Comparison of ENCODE assay signal across 28 cellular contexts in the genomic region with DNA sequence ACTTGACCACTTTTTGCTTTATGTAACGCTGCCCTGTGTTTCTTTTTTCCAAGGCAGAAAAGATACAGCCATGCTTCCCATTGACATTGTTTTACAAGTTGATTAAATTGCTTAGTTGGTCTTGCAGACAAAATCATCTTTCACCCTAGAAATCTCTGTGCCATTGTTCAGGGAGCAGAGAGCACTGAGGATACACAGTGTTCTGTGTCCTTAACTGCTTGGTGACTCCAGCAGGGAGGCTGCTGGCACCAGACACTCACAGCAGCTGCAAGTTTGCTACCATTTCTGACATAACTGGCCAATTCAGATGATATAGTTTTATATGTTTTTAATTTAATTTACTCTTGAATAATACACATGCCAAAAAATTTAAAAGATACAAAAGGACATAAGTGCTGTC.
"Had no signal": no experiment of that assay in that cellular context is flagged by ENCODE, and none has a peak within 500 bp of the region (broad histone marks: within the 10 kb centered on the region; RNA-seq: fewer than 3 reads in every experiment).

No MANE protein-coding gene starts in this region.

- H3K9me3 ChIP-seq: breast epithelium, MG63, SJSA1 had no signal

- H3K27ac Mint-ChIP-seq: activated CD8-positive, alpha-beta T cell treated with anti-CD3 and anti-CD28 coated beads for 36 hours; activated naive CD4-positive, alpha-beta T cell treated with anti-CD3 and anti-CD28 coated beads, Interleukin-2, amount 50 U/mL, for 24 hours; T-helper 2 cell treated with Interferon-gamma antibody and Interleukin-4, amounts not matched to agents 5 μg/mL and 100 μg/mL, for 36 hours had no signal

- H3K4me3 ChIP-seq: breast epithelium, MG63, SJSA1 had no signal

- H3K36me3 Mint-ChIP-seq: activated naive CD4-positive, alpha-beta T cell treated with anti-CD3 and anti-CD28 coated beads, Interleukin-2, amount 50 U/mL, for 24 hours had no signal

- ATAC-seq: activated CD4-positive, CD25-positive, alpha-beta regulatory T cell treated with anti-CD3 and anti-CD28 coated beads, Interleukin-2, amount 50 U/mL, for 24 hours; activated CD8-positive, alpha-beta T cell treated with anti-CD3 and anti-CD28 coated beads for 36 hours; Panc1; SK-N-SH treated with all-trans-retinoic acid at 6 μM for 48 hours had no signal

- H3K4me3 Mint-ChIP-seq: activated CD8-positive, alpha-beta T cell treated with anti-CD3 and anti-CD28 coated beads for 36 hours; activated naive CD4-positive, alpha-beta T cell treated with anti-CD3 and anti-CD28 coated beads, Interleukin-2, amount 50 U/mL, for 24 hours; T-helper 2 cell treated with Interferon-gamma antibody and Interleukin-4, amounts not matched to agents 5 μg/mL and 100 μg/mL, for 36 hours had no signal

- H3K9me3 Mint-ChIP-seq: activated CD8-positive, alpha-beta T cell treated with anti-CD3 and anti-CD28 coated beads for 36 hours; activated naive CD4-positive, alpha-beta T cell treated with anti-CD3 and anti-CD28 coated beads, Interleukin-2, amount 50 U/mL, for 24 hours; T-helper 2 cell treated with Interferon-gamma antibody and Interleukin-4, amounts not matched to agents 5 μg/mL and 100 μg/mL, for 36 hours had no signal

- H3K27me3 ChIP-seq: breast epithelium, MG63, SJSA1 had no signal

- H3K36me3 ChIP-seq: breast epithelium, MG63, SJSA1 had no signal

- H3K4me1 ChIP-seq: breast epithelium, SJSA1 had no signal

- H3K4me1 Mint-ChIP-seq: activated naive CD4-positive, alpha-beta T cell treated with anti-CD3 and anti-CD28 coated beads, Interleukin-2, amount 50 U/mL, for 24 hours had no signal

- DNase-seq: activated CD4-positive, alpha-beta T cell treated with anti-CD3 and anti-CD28 coated beads for 4 hours; activated CD8-positive, alpha-beta memory T cell treated with anti-CD3 and anti-CD28 coated beads, Interleukin-2, amount 50 U/mL, for 4 hours; activated CD8-positive, alpha-beta T cell treated with anti-CD3 and anti-CD28 coated beads for 36 hours; activated T-cell treated with anti-CD3 and anti-CD28 coated beads, Interleukin-2, amount 50 U/mL, for 1 hour; aorta; central memory CD4-positive, alpha-beta T cell; MG63; MV-4-11; NCI-H1092 treated with DMSO at 0.1 percent for 48 hours; NCI-H1417 treated with DMSO at 0.1 percent for 48 hours; NCI-H1694; NCI-H2029; NCI-H2107; NCI-H2227 treated with DMSO at 0.1 percent for 48 hours; NCI-H526; NCI-H774; NK-92 treated with Interleukin-12 subunit alpha and Interleukin-12 subunit beta, amount 100 ng/mL, for 24 hours; OCI-M1; RPMI8226; SHP77; SW 1271 had no signal

- H3K27me3 Mint-ChIP-seq: activated CD8-positive, alpha-beta T cell treated with anti-CD3 and anti-CD28 coated beads for 36 hours; activated naive CD4-positive, alpha-beta T cell treated with anti-CD3 and anti-CD28 coated beads, Interleukin-2, amount 50 U/mL, for 24 hours had no signal
